In genomic region chr16:30802971-30803370, GRCh38 we compare ENCODE assay signal across 15 cellular contexts. TPM values are rescaled to one million over a fixed set of nuclear protein-coding genes. Genes with fewer than 3 reads are reported as not detected.
DNase-seq lines count a peak whose midpoint lies in the region; ATAC-seq and TF ChIP-seq lines count a peak whose summit lies in the region.
"Had no signal": no experiment of that assay in that cellular context is flagged by ENCODE, and none has a peak within 500 bp of the region (broad histone marks: within the 10 kb centered on the region; RNA-seq: fewer than 3 reads in every experiment).

No MANE protein-coding gene starts in this region.

- H3K9me3 Mint-ChIP-seq in CD14-positive monocyte, result no peaks in the 10 kb centered on the region
- no peaks in the 10 kb centered on the region for H3K9me3 Mint-ChIP-seq in CD4-positive, alpha-beta T cell
- H3K9me3 Mint-ChIP-seq in activated T-helper 17 cell treated with anti-CD3 and anti-CD28 coated beads, Interleukin-2, amount 50 U/mL, for 72 hours, result no peaks in the 10 kb centered on the region
- H3K9me3 Mint-ChIP-seq: CD4-positive, CD25-positive, alpha-beta regulatory T cell had no signal

- no peak overlapping the region for H2BK5ac ChIP-seq in mesenchymal stem cell (ENCODE audit: low read depth, low read length, poor library complexity, severe bottlenecking)

- peak overlapping the region; percentile 41 for H4K8ac ChIP-seq in mesenchymal stem cell (ENCODE audit: low read length)

- intact Hi-C loops in CD14-positive monocyte (cut with micrococcal nuclease), result no loop called here
- intact Hi-C loops in CD4-positive, alpha-beta T cell (cut with DNase I, micrococcal nuclease), result no loop called here

- DNase-seq in CD14-positive monocyte (ENCODE audit: low spot score) (no peak), RPMI8226 (peak; percentile 77), mesenchymal stem cell (no peak), pons (ENCODE audit: low spot score) (no peak)
- no peak for DNase-seq in CD4-positive, alpha-beta T cell
- DNase-seq: H7, NCI-H1092, NCI-H146, NCI-H2081, NCI-H510A, SHP77 had no signal

- no peak overlapping the region for H3K9ac ChIP-seq in mesenchymal stem cell (ENCODE audit: low read length)

- H3K4ac ChIP-seq in mesenchymal stem cell (ENCODE audit: low read depth in 1 of 2, low read length in 2 of 2), result no peak overlapping the region

- H3K14ac ChIP-seq in mesenchymal stem cell (ENCODE audit: low read length in 2 of 2), result no peak overlapping the region

- no peak overlapping the region for H2BK15ac ChIP-seq in mesenchymal stem cell (ENCODE audit: low read depth, poor library complexity, severe bottlenecking)

- no peaks in the 10 kb centered on the region for H3K9me3 ChIP-seq in CD4-positive, alpha-beta T cell (ENCODE audit: control insufficient read depth, low read length)
- H3K9me3 ChIP-seq in mesenchymal stem cell (ENCODE audit: control insufficient read depth, low read length), result no peaks in the 10 kb centered on the region

- H3K79me1 ChIP-seq in mesenchymal stem cell (replicated peaks; ENCODE audit: low read length, poor library complexity, severe bottlenecking), result peaks cover 4% of the 10 kb centered on the region

- H3K23ac ChIP-seq in mesenchymal stem cell (ENCODE audit: low read length in 2 of 2), result no peak overlapping the region

- no peaks in the 10 kb centered on the region for H3K27me3 ChIP-seq in CD4-positive, alpha-beta T cell (ENCODE audit: control insufficient read depth, insufficient read depth, low read length)
- no peaks in the 10 kb centered on the region for H3K27me3 ChIP-seq in mesenchymal stem cell (ENCODE audit: control insufficient read depth in 1 of 2, insufficient read depth in 1 of 2, low read length in 2 of 2)

- H3K36me3 ChIP-seq in mesenchymal stem cell (ENCODE audit: control insufficient read depth in 1 of 2, insufficient read depth in 2 of 2, low read depth in 1 of 2, low read length in 2 of 2), result no peaks in the 10 kb centered on the region

- WGBS in mesenchymal stem cell, result no CpG with 5 or more reads among the region's 1 CpG

- no peak overlapping the region for H2BK12ac ChIP-seq in mesenchymal stem cell (ENCODE audit: low read length in 2 of 2)

- H3K27ac Mint-ChIP-seq in CD14-positive monocyte, result peak overlapping the region in 5 of 7 donors; percentile 1 to 54 (median 37)
- no peak overlapping the region for H3K27ac Mint-ChIP-seq in CD4-positive, alpha-beta T cell
- H3K27ac Mint-ChIP-seq in activated T-helper 17 cell treated with anti-CD3 and anti-CD28 coated beads, Interleukin-2, amount 50 U/mL, for 72 hours, result no peak overlapping the region
- H3K27ac Mint-ChIP-seq: CD4-positive, CD25-positive, alpha-beta regulatory T cell had no signal

- ATAC-seq in CD4-positive, alpha-beta T cell (ENCODE audit: poor library complexity), result no peak
- ATAC-seq in GM18909 (IDR thresholded peaks at IDR 0.05; ENCODE audit: poor library complexity, unreplicated experiment), result no peak
- no peak for ATAC-seq in HG02642 (IDR thresholded peaks at IDR 0.05; ENCODE audit: poor library complexity, unreplicated experiment)
- ATAC-seq in activated T-helper 17 cell treated with anti-CD3 and anti-CD28 coated beads, Interleukin-2, amount 50 U/mL, for 72 hours (replicated peaks), result no peak

- no peak overlapping the region for H3K18ac ChIP-seq in mesenchymal stem cell (ENCODE audit: low read depth in 1 of 2, low read length in 2 of 2)

- POLR2A ChIA-PET in CD4-positive, alpha-beta T cell (lab: Charles Lee), result interaction anchor here (0.6 kb wide), 1 partner anchor 626 kb away, joined by 3 read pairs; no protein-coding TSS in a partner anchor

- CTCF ChIA-PET in CD4-positive, alpha-beta T cell (lab: Charles Lee), result no interaction called here

- peaks cover 32% of the 10 kb centered on the region for H3K4me1 Mint-ChIP-seq in CD14-positive monocyte
- H3K4me1 Mint-ChIP-seq in CD4-positive, alpha-beta T cell (ENCODE audit: low read depth), result peaks cover 18% of the 10 kb centered on the region
- H3K4me1 Mint-ChIP-seq in activated T-helper 17 cell treated with anti-CD3 and anti-CD28 coated beads, Interleukin-2, amount 50 U/mL, for 72 hours, result peaks cover 7% of the 10 kb centered on the region

- no peak overlapping the region for H4K91ac ChIP-seq in mesenchymal stem cell (ENCODE audit: low read length)

- no peaks in the 10 kb centered on the region for H3K36me3 Mint-ChIP-seq in CD14-positive monocyte
- H3K36me3 Mint-ChIP-seq in CD4-positive, alpha-beta T cell (ENCODE audit: low read depth), result no peaks in the 10 kb centered on the region
- no peaks in the 10 kb centered on the region for H3K36me3 Mint-ChIP-seq in activated T-helper 17 cell treated with anti-CD3 and anti-CD28 coated beads, Interleukin-2, amount 50 U/mL, for 72 hours (ENCODE audit: low read depth)
- H3K36me3 Mint-ChIP-seq: CD4-positive, CD25-positive, alpha-beta regulatory T cell had no signal

- H3K4me2 ChIP-seq in mesenchymal stem cell (ENCODE audit: low read length, poor library complexity, severe bottlenecking), result no peak overlapping the region

- no peak for TF ChIP-seq CTCF in CD14-positive monocyte (IDR thresholded peaks at IDR 0.05)
- TF ChIP-seq CTCF in CD4-positive, alpha-beta T cell (IDR thresholded peaks at IDR 0.05), result no peak

- no peak overlapping the region for H2AK5ac ChIP-seq in mesenchymal stem cell (ENCODE audit: low read length, severe bottlenecking)

- H3K4me3 Mint-ChIP-seq in CD14-positive monocyte, result no peak overlapping the region
- H3K4me3 Mint-ChIP-seq in CD4-positive, alpha-beta T cell, result peak overlapping the region; percentile 56
- no peak overlapping the region for H3K4me3 Mint-ChIP-seq in activated T-helper 17 cell treated with anti-CD3 and anti-CD28 coated beads, Interleukin-2, amount 50 U/mL, for 72 hours

- peaks cover 0 to 4% (median 0%) of the 10 kb centered on the region in 3 donors for H3K27me3 Mint-ChIP-seq in CD14-positive monocyte (ENCODE audit: low read depth in 3 of 3)
- no peaks in the 10 kb centered on the region for H3K27me3 Mint-ChIP-seq in CD4-positive, alpha-beta T cell
- H3K27me3 Mint-ChIP-seq in activated T-helper 17 cell treated with anti-CD3 and anti-CD28 coated beads, Interleukin-2, amount 50 U/mL, for 72 hours, result no peaks in the 10 kb centered on the region

- H3K27ac ChIP-seq in CD4-positive, alpha-beta T cell (ENCODE audit: low read depth, low read length), result no peak overlapping the region
- no peak overlapping the region for H3K27ac ChIP-seq in mesenchymal stem cell (ENCODE audit: low read length, poor library complexity, severe bottlenecking)

- H2BK120ac ChIP-seq in mesenchymal stem cell (ENCODE audit: low read depth, low read length), result no peak overlapping the region

- peaks cover 8% of the 10 kb centered on the region for H3K4me1 ChIP-seq in mesenchymal stem cell (ENCODE audit: control insufficient read depth, insufficient read depth, low read depth, low read length)

- H2AFZ ChIP-seq in mesenchymal stem cell (ENCODE audit: low read depth, low read length), result no peak overlapping the region

- H3K4me3 ChIP-seq in mesenchymal stem cell (ENCODE audit: insufficient read depth in 1 of 2, low read depth in 1 of 2, low read length in 2 of 2), result no peak overlapping the region

RNA-seq across cellular contexts. Expression of gene ZNF629, which starts 16.0 kb away (rescaled TPM):
- polyA plus RNA-seq in CD14-positive monocyte, result under 1 TPM; 0.27 to 0.73 TPM
- total RNA-seq in CD4-positive, alpha-beta T cell, result 1 to 10 TPM; 1.6 to 1.7 TPM
- polyA plus RNA-seq in mesenchymal stem cell (2013, experiment 1 of 2), result 13.8 TPM
- 13.2 TPM for polyA plus RNA-seq in mesenchymal stem cell (2013, experiment 2 of 2)
- under 1 TPM; 0.28 to 0.48 TPM for total RNA-seq in activated T-helper 17 cell treated with anti-CD3 and anti-CD28 coated beads, Interleukin-2, amount 50 U/mL, for 72 hours

RNA-seq across cellular contexts. Expression of gene RNF40, which starts 40.8 kb away (rescaled TPM):
- polyA plus RNA-seq in CD14-positive monocyte, result 10 to 100 TPM; 14.8 to 34.9 TPM
- 10 to 100 TPM; 63.0 to 65.2 TPM for total RNA-seq in CD4-positive, alpha-beta T cell
- 48.5 TPM for polyA plus RNA-seq in mesenchymal stem cell (2013, experiment 1 of 2)
- polyA plus RNA-seq in mesenchymal stem cell (2013, experiment 2 of 2), result 47.8 TPM
- total RNA-seq in activated T-helper 17 cell treated with anti-CD3 and anti-CD28 coated beads, Interleukin-2, amount 50 U/mL, for 72 hours, result 10 to 100 TPM; 90.7 to 95.1 TPM

RNA-seq across cellular contexts. Expression of gene CFAP119, which starts 41.1 kb away (rescaled TPM):
- polyA plus RNA-seq in CD14-positive monocyte, result 1 to 10 TPM; 2.4 to 3.5 TPM
- total RNA-seq in CD4-positive, alpha-beta T cell, result 1 to 10 TPM; 1.7 to 2.2 TPM
- 4.8 TPM for polyA plus RNA-seq in mesenchymal stem cell (2013, experiment 1 of 2)
- 4.8 TPM for polyA plus RNA-seq in mesenchymal stem cell (2013, experiment 2 of 2)
- 1 to 10 TPM; 2.9 TPM for total RNA-seq in activated T-helper 17 cell treated with anti-CD3 and anti-CD28 coated beads, Interleukin-2, amount 50 U/mL, for 72 hours

RNA-seq across cellular contexts. Expression of gene PHKG2, which starts 54.7 kb away (rescaled TPM):
- polyA plus RNA-seq in CD14-positive monocyte, result 10 to 100 TPM; 45.4 to 54.2 TPM
- total RNA-seq in CD4-positive, alpha-beta T cell, result 10 to 100 TPM; 24.8 to 25.2 TPM
- polyA plus RNA-seq in mesenchymal stem cell (2013, experiment 1 of 2), result 22.5 TPM
- 21.9 TPM for polyA plus RNA-seq in mesenchymal stem cell (2013, experiment 2 of 2)
- total RNA-seq in activated T-helper 17 cell treated with anti-CD3 and anti-CD28 coated beads, Interleukin-2, amount 50 U/mL, for 72 hours, result 10 to 100 TPM; 30.0 to 43.3 TPM

Comparison
In these comparisons a context has a peak if more than half of its experiments do, and no peak if none do; other contexts are left out.
1. H3K27ac Mint-ChIP-seq: peak in CD14-positive monocyte (5 of 7); none in CD4-positive, alpha-beta T cell (single experiment) and activated T-helper 17 cell treated with anti-CD3 and anti-CD28 coated beads, Interleukin-2, amount 50 U/mL, for 72 hours (single experiment).